In genomic region chr5:97591781-97592180, GRCh38 we compare ENCODE assay signal across 7 cellular contexts.
"Had no signal": no experiment of that assay in that cellular context is flagged by ENCODE, and none has a peak within 500 bp of the region (broad histone marks: within the 10 kb centered on the region; RNA-seq: fewer than 3 reads in every experiment).

No MANE protein-coding gene starts in this region.

- ATAC-seq: GM23338 had no signal

- H3K4me2 ChIP-seq: GM23338 had no signal

- H3K4me3 Mint-ChIP-seq: GM23338, H9 had no signal

- H2AFZ ChIP-seq: GM23338 had no signal

- H3K4me3 ChIP-seq: GM23338 had no signal

- DNase-seq: H9, HCEC 1CT, IMR-90 had no signal

- H3K27ac Mint-ChIP-seq: GM23338, H9 had no signal

- H3K4me1 Mint-ChIP-seq: GM23338, H9 had no signal

- FAIRE-seq: H1, H54, HTR-8/SVneo had no signal
